In the genomic region with DNA sequence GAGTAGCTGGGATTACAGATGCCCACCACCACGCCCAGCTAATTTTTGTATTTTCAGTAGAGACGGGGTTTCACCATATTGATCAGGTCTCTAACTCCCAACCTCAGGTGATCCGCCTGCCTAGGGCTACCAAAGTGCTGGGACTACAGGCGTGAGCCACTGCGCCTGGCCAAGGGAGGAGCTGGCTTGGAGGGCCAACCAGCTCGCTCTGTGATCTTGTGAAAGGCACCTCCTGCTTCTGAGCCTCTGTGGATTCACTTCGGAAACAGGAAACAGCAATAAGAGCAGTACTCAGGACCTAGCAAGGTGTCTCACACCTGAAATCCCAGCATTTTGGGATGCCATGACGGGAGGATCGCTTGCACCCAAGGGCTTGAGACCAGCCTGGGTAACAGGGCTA, we compare ENCODE assay signal across 16 cellular contexts. TPM values are rescaled to one million over a fixed set of nuclear protein-coding genes. Genes with fewer than 3 reads are reported as not detected.
DNase-seq lines count a peak whose midpoint lies in the region; ATAC-seq, FAIRE-seq and TF ChIP-seq lines count a peak whose summit lies in the region.
"Had no signal": no experiment of that assay in that cellular context is flagged by ENCODE, and none has a peak within 500 bp of the region (broad histone marks: within the 10 kb centered on the region; RNA-seq: fewer than 3 reads in every experiment).

No MANE protein-coding gene starts in this region.

- POLR2A ChIA-PET in RWPE1 (lab: Yijun Ruan, JAX; ENCODE audit: low non-redundant PET) (no interaction called here), H1 (lab: Charles Lee; ENCODE audit: partially characterized antibody) (interaction anchor here (0.6 to 4.0 kb wide), 8 partner anchors 9 to 244 kb away, joined by 3 to 19 read pairs (median 4); a partner anchor contains a TSS)

- H3K79me2 ChIP-seq in H1 (ENCODE audit: control insufficient read depth in 1 of 2, insufficient read depth in 2 of 2, low read length in 2 of 2) (peaks cover 0 to 16% of the 10 kb centered on the region in 2 experiments; a peak in 2 of 4 replicates), trophoblast cell (ENCODE audit: control insufficient read depth, insufficient read depth, low read length, poor library complexity) (peaks cover 14% of the 10 kb centered on the region)

- no peak overlapping the region for H3K14ac ChIP-seq in H1 (ENCODE audit: insufficient read length)
- H3K14ac ChIP-seq in trophoblast cell (ENCODE audit: low read length), result no peak overlapping the region

- peaks cover 10% of the 10 kb centered on the region; the same call in 1 of the 2 replicates for H3K23me2 ChIP-seq in H1 (ENCODE audit: low read depth, low read length)

- TF ChIP-seq POLR2A in H1 (IDR thresholded peaks at IDR 0.05; ENCODE audit: control extremely low read depth in 1 of 2, low read depth in 2 of 2, low read length in 2 of 2), result no peak

- 81% methylated on average over 8 of the region's 9 CpGs; no CpG with 5 or more reads in 1 of the 2 experiments for WGBS in H1 (ENCODE audit: extremely low coverage in 1 of 2, insufficient coverage in 1 of 2, insufficient read length in 1 of 2, insufficient replicate concordance in 2 of 2, low coverage in 1 of 2, low lambda C conversion rate in 2 of 2, missing lambda C conversion rate in 1 of 2), 2 experiments
- no CpG with 5 or more reads among the region's 9 CpGs for WGBS in trophoblast cell (ENCODE audit: extremely low coverage, insufficient coverage, insufficient read length)

- CTCF ChIA-PET in RWPE1 (lab: Yijun Ruan, JAX) (no interaction called here), H1 (lab: Charles Lee; ENCODE audit: partially characterized antibody) (interaction anchor here (0.6 to 32.9 kb wide), 10 partner anchors 20 to 310 kb away, joined by 3 to 458 read pairs (median 4); a partner anchor contains a TSS), Calu3 (lab: Charles Lee) (no interaction called here)

- H2BK20ac ChIP-seq in H1 (ENCODE audit: low read length), result no peak overlapping the region

- H3K56ac ChIP-seq in H1 (replicated peaks; ENCODE audit: insufficient read length, low read depth, low read length), result no peak overlapping the region

- no peak for TF ChIP-seq EP300 in H1 (IDR thresholded peaks at IDR 0.05; ENCODE audit: borderline replicate concordance in 1 of 2, low read depth in 2 of 2, low read length in 2 of 2)

- H3K27me3 Mint-ChIP-seq in activated naive CD8-positive, alpha-beta T cell, result no peaks in the 10 kb centered on the region
- no peaks in the 10 kb centered on the region for H3K27me3 Mint-ChIP-seq in activated naive CD8-positive, alpha-beta T cell treated with anti-CD3 and anti-CD28 coated beads, Interleukin-2, amount 50 U/mL, for 24 hours
- no peaks in the 10 kb centered on the region for H3K27me3 Mint-ChIP-seq in Calu3 (ENCODE audit: unreplicated experiment)

- H3K4me3 Mint-ChIP-seq in activated naive CD8-positive, alpha-beta T cell, result no peak overlapping the region
- H3K4me3 Mint-ChIP-seq in activated naive CD8-positive, alpha-beta T cell treated with anti-CD3 and anti-CD28 coated beads, Interleukin-2, amount 50 U/mL, for 24 hours, result no peak overlapping the region
- H3K4me3 Mint-ChIP-seq in Calu3 (ENCODE audit: low read depth, unreplicated experiment), result no peak overlapping the region

- H3K9me3 Mint-ChIP-seq in activated naive CD8-positive, alpha-beta T cell (ENCODE audit: low read depth), result no peaks in the 10 kb centered on the region
- no peaks in the 10 kb centered on the region for H3K9me3 Mint-ChIP-seq in activated naive CD8-positive, alpha-beta T cell treated with anti-CD3 and anti-CD28 coated beads, Interleukin-2, amount 50 U/mL, for 24 hours
- H3K9me3 Mint-ChIP-seq in Calu3 (ENCODE audit: low read depth, unreplicated experiment), result no peaks in the 10 kb centered on the region
- H3K9me3 Mint-ChIP-seq: CD8-positive, alpha-beta memory T cell had no signal

- H3K36me3 ChIP-seq in H1 (ENCODE audit: control insufficient read depth in 2 of 4, insufficient read depth in 4 of 4, low read length in 3 of 4), result no peaks in the 10 kb centered on the region
- no peaks in the 10 kb centered on the region for H3K36me3 ChIP-seq in trophoblast cell (ENCODE audit: control insufficient read depth in 1 of 2, insufficient read depth in 2 of 2, low read length in 2 of 2)

- TF ChIP-seq RAD21 in H1 (IDR thresholded peaks at IDR 0.05 in 1 of 2, conservative IDR thresholded peaks at IDR 0.05 in 1 of 2; ENCODE audit: low read depth in 2 of 2, low read length in 2 of 2), result no peak

- H4K8ac ChIP-seq in H1 (ENCODE audit: extremely low read depth, insufficient read depth, low read length), result peak overlapping the region; percentile 35; the same call in 1 of the 2 replicates
- H4K8ac ChIP-seq in trophoblast cell (ENCODE audit: low read depth, low read length), result no peak overlapping the region

- H2BK12ac ChIP-seq in H1 (ENCODE audit: low read depth, low read length) (peak overlapping the region; percentile 50; the same call in 1 of the 2 replicates), trophoblast cell (ENCODE audit: low read length) (no peak overlapping the region)

- H3K4me3 ChIP-seq in H1 (ENCODE audit: extremely low read depth in 1 of 4, insufficient read depth in 2 of 4, low read depth in 3 of 4, low read length in 4 of 4), result no peak overlapping the region
- no peak overlapping the region for H3K4me3 ChIP-seq in trophoblast cell (ENCODE audit: low read depth, low read length)

- H3K23ac ChIP-seq in H1 (ENCODE audit: insufficient read length), result no peak overlapping the region
- peak overlapping the region; percentile 50 for H3K23ac ChIP-seq in trophoblast cell (ENCODE audit: low read length)

- H2AFZ ChIP-seq in H1 (ENCODE audit: low read length) (no peak overlapping the region), trophoblast cell (ENCODE audit: insufficient read depth, low read length, poor library complexity) (no peak overlapping the region)

- TF ChIP-seq CTCF in RWPE1 (conservative IDR thresholded peaks at IDR 0.05; ENCODE audit: low read depth), result no peak
- TF ChIP-seq CTCF in H1 (IDR thresholded peaks at IDR 0.05; ENCODE audit: control extremely low read depth in 1 of 3, insufficient read depth in 1 of 3, low read depth in 1 of 3, low read length in 3 of 3), result no peak
- no peak for TF ChIP-seq CTCF in Calu3 (IDR thresholded peaks at IDR 0.05; ENCODE audit: unreplicated experiment)

- FAIRE-seq in H1 (lab: Jason Lieb, UNC), result no peak
- FAIRE-seq: RCC 7860 had no signal

- BruUV-seq in Calu3 (replicated peaks; lab: Mats Ljungman, UMichigan), result no TSS peak

- H4K91ac ChIP-seq in H1 (replicated peaks; ENCODE audit: insufficient read length, low read length), result no peak overlapping the region
- H4K91ac ChIP-seq in trophoblast cell (ENCODE audit: low read depth, low read length), result no peak overlapping the region

- no peak overlapping the region for H4K12ac ChIP-seq in trophoblast cell (ENCODE audit: low read depth, low read length)

- H4K20me1 ChIP-seq in H1 (replicated peaks in 1 of 2; ENCODE audit: control insufficient read depth in 1 of 2, insufficient read depth in 2 of 2, low read length in 2 of 2), result peaks cover 1 to 7% of the 10 kb centered on the region in 2 experiments

- no peak overlapping the region for H2AK5ac ChIP-seq in H1 (ENCODE audit: low read depth, low read length)
- no peak overlapping the region for H2AK5ac ChIP-seq in trophoblast cell (ENCODE audit: low read length)

- H3K79me1 ChIP-seq in H1 (ENCODE audit: low read depth, low read length) (peaks cover 7% of the 10 kb centered on the region), trophoblast cell (ENCODE audit: low read length) (peaks cover 19% of the 10 kb centered on the region)

- peaks cover 0 to 3% (median under 1%) of the 10 kb centered on the region in 4 experiments; a peak in 4 of 7 replicates for H3K4me1 ChIP-seq in H1 (replicated peaks in 1 of 4; ENCODE audit: control insufficient read depth in 3 of 4, insufficient read depth in 4 of 4, low read length in 3 of 4)
- peaks cover 5 to 10% of the 10 kb centered on the region in 2 experiments for H3K4me1 ChIP-seq in trophoblast cell (ENCODE audit: control insufficient read depth in 1 of 2, insufficient read depth in 2 of 2, low read length in 2 of 2)

- intact Hi-C loops in Calu3 (cut with micrococcal nuclease; ENCODE audit: unreplicated experiment), result no loop called here

- H3K36me3 Mint-ChIP-seq in activated naive CD8-positive, alpha-beta T cell, result no peaks in the 10 kb centered on the region
- H3K36me3 Mint-ChIP-seq in activated naive CD8-positive, alpha-beta T cell treated with anti-CD3 and anti-CD28 coated beads, Interleukin-2, amount 50 U/mL, for 24 hours (ENCODE audit: low read depth), result no peaks in the 10 kb centered on the region
- H3K36me3 Mint-ChIP-seq in Calu3 (ENCODE audit: insufficient read depth, unreplicated experiment), result peaks cover 35% of the 10 kb centered on the region

- H3K27ac ChIP-seq in RWPE1, result peak overlapping the region; percentile 97
- no peak overlapping the region for H3K27ac ChIP-seq in H1 (ENCODE audit: low read depth, low read length)
- no peak overlapping the region for H3K27ac ChIP-seq in trophoblast cell (ENCODE audit: low read depth, low read length)

- no peak overlapping the region for H3K4ac ChIP-seq in H1 (replicated peaks; ENCODE audit: insufficient read length, low read depth, low read length)
- H3K4ac ChIP-seq in trophoblast cell (ENCODE audit: low read depth, low read length), result no peak overlapping the region

- no peak overlapping the region for H2BK15ac ChIP-seq in H1 (ENCODE audit: low read length)

- no peaks in the 10 kb centered on the region for H3K9me3 ChIP-seq in H1 (ENCODE audit: insufficient read depth in 2 of 2, low read depth in 1 of 2, low read length in 1 of 2)
- peaks cover 2% of the 10 kb centered on the region for H3K9me3 ChIP-seq in trophoblast cell (ENCODE audit: insufficient read depth, low read depth, low read length)

- no peak for ATAC-seq in activated naive CD8-positive, alpha-beta T cell treated with anti-CD3 and anti-CD28 coated beads, Interleukin-2, amount 50 U/mL, for 24 hours

- H3K27ac Mint-ChIP-seq in activated naive CD8-positive, alpha-beta T cell, result peak overlapping the region; percentile 41
- no peak overlapping the region for H3K27ac Mint-ChIP-seq in activated naive CD8-positive, alpha-beta T cell treated with anti-CD3 and anti-CD28 coated beads, Interleukin-2, amount 50 U/mL, for 24 hours
- no peak overlapping the region for H3K27ac Mint-ChIP-seq in Calu3 (ENCODE audit: unreplicated experiment)

- no peak overlapping the region for H2BK5ac ChIP-seq in H1 (ENCODE audit: low read depth, low read length)
- no peak overlapping the region for H2BK5ac ChIP-seq in trophoblast cell (ENCODE audit: low read depth, low read length, poor library complexity)

- H3K27me3 ChIP-seq in H1 (replicated peaks in 1 of 4; ENCODE audit: control insufficient read depth in 3 of 4, extremely low read depth in 1 of 4, insufficient read depth in 3 of 4, low read length in 3 of 4) (no peaks in the 10 kb centered on the region; a peak in 1 of 7 replicates), trophoblast cell (ENCODE audit: insufficient read depth, low read length) (no peaks in the 10 kb centered on the region)

- H3K4me1 Mint-ChIP-seq in activated naive CD8-positive, alpha-beta T cell (ENCODE audit: low read depth), result peaks cover 16% of the 10 kb centered on the region
- peaks cover 15% of the 10 kb centered on the region for H3K4me1 Mint-ChIP-seq in activated naive CD8-positive, alpha-beta T cell treated with anti-CD3 and anti-CD28 coated beads, Interleukin-2, amount 50 U/mL, for 24 hours
- H3K4me1 Mint-ChIP-seq in Calu3 (ENCODE audit: low read depth, unreplicated experiment), result peaks cover 8% of the 10 kb centered on the region

- no peak overlapping the region for H3K18ac ChIP-seq in H1 (ENCODE audit: extremely low read depth, low read length)
- no peak overlapping the region for H3K18ac ChIP-seq in trophoblast cell (ENCODE audit: low read length)

- no peak overlapping the region for H4K5ac ChIP-seq in H1 (ENCODE audit: insufficient read length, low read depth, low read length)

- H2BK120ac ChIP-seq in H1 (replicated peaks; ENCODE audit: low read depth, low read length) (no peak overlapping the region), trophoblast cell (ENCODE audit: insufficient read depth, low read length, poor library complexity) (no peak overlapping the region)

- DNase-seq in activated naive CD8-positive, alpha-beta T cell treated with anti-CD3 and anti-CD28 coated beads, Interleukin-2, amount 50 U/mL, for 24 hours, result no peak
- DNase-seq in RWPE1 (ENCODE audit: low spot score) (no peak), H1 (ENCODE audit: low read depth in 1 of 2, low spot score in 2 of 2) (no peak), trophoblast cell (no peak), Calu3 (no peak), globus pallidus (ENCODE audit: low spot score) (no peak), COLO668 (lab: John Stamatoyannopoulos, UW; ENCODE audit: unreplicated experiment) (no peak)
- DNase-seq: CD8-positive, alpha-beta memory T cell; DMS 273 treated with DMSO at 0.1 percent for 48 hours; HCEC 1CT; NCI-H1417 treated with DMSO at 0.1 percent for 48 hours; NCI-H2029; NCI-H2171 treated with DMSO at 0.1 percent for 48 hours; SHP77 treated with DMSO at 0.1 percent for 48 hours had no signal

- H3K9ac ChIP-seq in H1 (replicated peaks in 1 of 4; ENCODE audit: extremely low read depth in 1 of 4, low read depth in 3 of 4, low read length in 3 of 4) (no peak overlapping the region), trophoblast cell (ENCODE audit: low read length) (no peak overlapping the region)

- H3K4me2 ChIP-seq in H1 (ENCODE audit: insufficient read depth in 1 of 2, low read depth in 2 of 2, low read length in 2 of 2) (no peak overlapping the region), trophoblast cell (ENCODE audit: low read length) (no peak overlapping the region)

RNA-seq across cellular contexts. Expression of a gene that starts 2.0 kb away (rescaled TPM):
- 10.2 and 10.5 TPM in 2 replicates for total RNA-seq in H1 (2021; fragmentation: NEBNext Ultra II Directional; extraction: Animal tissue kit (Norgen Biotek cat#: 25700))
- 5.2 and 8.8 TPM in 2 replicates for polyA plus RNA-seq in H1 (2011; rRNA removed)
- polyA plus RNA-seq in H1 (2011; cell fraction: cytosol; rRNA removed), result 6.5 TPM
- polyA plus RNA-seq in H1 (2011; cell fraction: nucleus; rRNA removed), result 12.6 TPM
- 4.6 to 7.6 TPM (median 7.4 TPM) in 4 replicates for polyA plus RNA-seq in H1 (2012, experiment 1 of 2)
- polyA plus RNA-seq in H1 (2012, experiment 2 of 2), result 6.4 TPM
- polyA plus RNA-seq in H1 (2013, experiment 1 of 2), result 5.6 TPM
- polyA plus RNA-seq in H1 (2013, experiment 2 of 2), result 6.2 TPM
- 3.6 and 5.4 TPM in 2 replicates for polyA minus RNA-seq in H1 (2011; rRNA and poly(A)+ RNA removed)
- 6.4 TPM for polyA minus RNA-seq in H1 (2011; cell fraction: cytosol; rRNA and poly(A)+ RNA removed)
- polyA minus RNA-seq in H1 (2011; cell fraction: nucleus; rRNA and poly(A)+ RNA removed), result 10.7 TPM
- polyA plus RNA-seq in trophoblast cell (2013), result 26.7 and 26.8 TPM in 2 replicates
- 11.0 and 12.5 TPM in 2 replicates for total RNA-seq in Calu3 (2022)

RNA-seq across cellular contexts. Expression of a gene that starts 19.5 kb away (rescaled TPM):
- total RNA-seq in H1 (2021; fragmentation: NEBNext Ultra II Directional; extraction: Animal tissue kit (Norgen Biotek cat#: 25700)), result 264 and 273 TPM in 2 replicates
- 309 and 441 TPM in 2 replicates for polyA plus RNA-seq in H1 (2011; rRNA removed)
- 383 TPM for polyA plus RNA-seq in H1 (2011; cell fraction: cytosol; rRNA removed)
- 364 TPM for polyA plus RNA-seq in H1 (2011; cell fraction: nucleus; rRNA removed)
- polyA plus RNA-seq in H1 (2012, experiment 1 of 2), result 208 to 378 TPM (median 354 TPM) in 4 replicates
- polyA plus RNA-seq in H1 (2012, experiment 2 of 2), result 339 TPM
- polyA plus RNA-seq in H1 (2013, experiment 1 of 2), result 164 TPM
- polyA plus RNA-seq in H1 (2013, experiment 2 of 2), result 163 TPM
- polyA minus RNA-seq in H1 (2011; rRNA and poly(A)+ RNA removed), result 84.8 and 104 TPM in 2 replicates
- polyA minus RNA-seq in H1 (2011; cell fraction: cytosol; rRNA and poly(A)+ RNA removed), result 178 TPM
- polyA minus RNA-seq in H1 (2011; cell fraction: nucleus; rRNA and poly(A)+ RNA removed), result 121 TPM
- polyA plus RNA-seq in trophoblast cell (2013), result 152 and 154 TPM in 2 replicates
- 123 and 126 TPM in 2 replicates for total RNA-seq in Calu3 (2022)

RNA-seq across cellular contexts. Expression of a gene that starts 33.8 kb away (rescaled TPM):
- total RNA-seq in H1 (2021; fragmentation: NEBNext Ultra II Directional; extraction: Animal tissue kit (Norgen Biotek cat#: 25700)), result 113 and 115 TPM in 2 replicates
- 267 and 305 TPM in 2 replicates for polyA plus RNA-seq in H1 (2011; rRNA removed)
- polyA plus RNA-seq in H1 (2011; cell fraction: cytosol; rRNA removed), result 232 TPM
- polyA plus RNA-seq in H1 (2011; cell fraction: nucleus; rRNA removed), result 245 TPM
- polyA plus RNA-seq in H1 (2012, experiment 1 of 2), result 126 to 174 TPM (median 161 TPM) in 4 replicates
- 190 TPM for polyA plus RNA-seq in H1 (2012, experiment 2 of 2)
- polyA plus RNA-seq in H1 (2013, experiment 1 of 2), result 119 TPM
- 117 TPM for polyA plus RNA-seq in H1 (2013, experiment 2 of 2)
- polyA minus RNA-seq in H1 (2011; rRNA and poly(A)+ RNA removed), result 123 and 134 TPM in 2 replicates
- 108 TPM for polyA minus RNA-seq in H1 (2011; cell fraction: cytosol; rRNA and poly(A)+ RNA removed)
- polyA minus RNA-seq in H1 (2011; cell fraction: nucleus; rRNA and poly(A)+ RNA removed), result 57.9 TPM
- 112 and 120 TPM in 2 replicates for polyA plus RNA-seq in trophoblast cell (2013)
- total RNA-seq in Calu3 (2022), result 61.0 and 61.5 TPM in 2 replicates

RNA-seq across cellular contexts. Expression of a gene that starts 47.8 kb away (rescaled TPM):
- total RNA-seq in H1 (2021; fragmentation: NEBNext Ultra II Directional; extraction: Animal tissue kit (Norgen Biotek cat#: 25700)), result 1,331 and 1,340 TPM in 2 replicates
- 2,924 and 5,409 TPM in 2 replicates for polyA plus RNA-seq in H1 (2011; rRNA removed)
- polyA plus RNA-seq in H1 (2011; cell fraction: cytosol; rRNA removed), result 3,548 TPM
- 1,787 TPM for polyA plus RNA-seq in H1 (2011; cell fraction: nucleus; rRNA removed)
- 2,370 to 2,796 TPM (median 2,589 TPM) in 4 replicates for polyA plus RNA-seq in H1 (2012, experiment 1 of 2)
- 3,432 TPM for polyA plus RNA-seq in H1 (2012, experiment 2 of 2)
- 1,517 TPM for polyA plus RNA-seq in H1 (2013, experiment 1 of 2)
- polyA plus RNA-seq in H1 (2013, experiment 2 of 2), result 1,516 TPM
- polyA minus RNA-seq in H1 (2011; rRNA and poly(A)+ RNA removed), result 1,852 and 1,905 TPM in 2 replicates
- polyA minus RNA-seq in H1 (2011; cell fraction: cytosol; rRNA and poly(A)+ RNA removed), result 518 TPM
- 613 TPM for polyA minus RNA-seq in H1 (2011; cell fraction: nucleus; rRNA and poly(A)+ RNA removed)
- 1,411 and 1,415 TPM in 2 replicates for polyA plus RNA-seq in trophoblast cell (2013)
- total RNA-seq in Calu3 (2022), result 620 and 627 TPM in 2 replicates
